In the genomic region with DNA sequence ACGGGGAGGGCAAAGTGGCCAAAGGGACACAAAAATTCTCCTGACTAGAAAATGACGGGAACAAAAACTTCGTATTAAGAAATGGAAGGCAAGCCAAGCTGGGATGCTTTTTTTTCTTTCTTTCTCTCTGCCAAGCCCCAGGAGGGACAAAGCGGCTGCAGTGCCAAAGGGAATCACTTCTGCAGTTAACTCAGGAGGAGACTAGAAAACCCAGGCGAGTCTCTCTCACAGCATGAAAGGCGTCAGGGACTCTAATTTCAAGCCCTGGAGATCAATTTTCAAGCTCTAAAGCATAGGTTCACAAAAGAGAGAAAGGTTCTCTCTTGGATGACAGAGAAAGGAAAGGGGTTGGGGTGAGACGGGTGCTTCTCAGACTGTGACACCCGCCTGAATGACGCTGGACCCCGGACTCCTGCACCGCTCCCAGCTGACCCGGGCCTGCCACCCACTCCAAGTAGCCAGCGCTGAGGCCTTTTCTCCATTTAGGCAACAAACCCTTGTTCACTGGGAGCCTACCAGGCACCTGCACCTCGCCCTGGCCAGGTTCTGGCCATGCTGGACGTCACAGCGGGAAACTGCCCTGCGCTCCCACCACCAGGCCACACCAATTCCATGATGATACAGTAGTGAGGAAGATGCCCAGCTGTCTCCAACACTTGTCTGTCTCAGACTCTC, we compare ENCODE assay signal across 20 cellular contexts. TPM values are rescaled to one million over a fixed set of nuclear protein-coding genes. Genes with fewer than 3 reads are reported as not detected.
DNase-seq lines count a peak whose midpoint lies in the region; ATAC-seq and TF ChIP-seq lines count a peak whose summit lies in the region.
"Had no signal": no experiment of that assay in that cellular context is flagged by ENCODE, and none has a peak within 500 bp of the region (broad histone marks: within the 10 kb centered on the region; RNA-seq: fewer than 3 reads in every experiment).

No MANE protein-coding gene starts in this region.

- TF ChIP-seq POLR2A in gastrocnemius medialis (IDR thresholded peaks at IDR 0.05), result no peak

- H3K4me1 ChIP-seq in gastrocnemius medialis, result no peaks in the 10 kb centered on the region
- H3K4me1 ChIP-seq: testis had no signal

- H3K4me3 Mint-ChIP-seq in activated naive CD4-positive, alpha-beta T cell treated with anti-CD3 and anti-CD28 coated beads, Interleukin-2, amount 50 U/mL, for 24 hours, result no peak overlapping the region
- H3K4me3 Mint-ChIP-seq in T-helper 17 cell, result no peak overlapping the region
- H3K4me3 Mint-ChIP-seq: activated CD8-positive, alpha-beta memory T cell treated with anti-CD3 and anti-CD28 coated beads, Interleukin-2, amount 10 ng/mL, durations not matched to agents 7 days and 5 days; activated T-helper 17 cell treated with anti-CD3 and anti-CD28 coated beads, Interleukin-2, amount 50 U/mL, for 72 hours had no signal

- no peak for TF ChIP-seq CTCF in gastrocnemius medialis (IDR thresholded peaks at IDR 0.05 in 4 of 5, conservative IDR thresholded peaks at IDR 0.05 in 1 of 5)

- no peak overlapping the region for H3K4me3 ChIP-seq in gastrocnemius medialis
- H3K4me3 ChIP-seq: A549, SJSA1, testis had no signal

- in situ Hi-C loops in gastrocnemius medialis (cut with MboI; ENCODE audit: low sequenced_read_pairs in 4 of 4), result no loop called here

- H3K9me3 Mint-ChIP-seq in activated naive CD4-positive, alpha-beta T cell treated with anti-CD3 and anti-CD28 coated beads, Interleukin-2, amount 50 U/mL, for 24 hours, result no peaks in the 10 kb centered on the region
- H3K9me3 Mint-ChIP-seq: activated T-helper 17 cell treated with anti-CD3 and anti-CD28 coated beads, Interleukin-2, amount 50 U/mL, for 72 hours had no signal

- H3K27me3 ChIP-seq in gastrocnemius medialis, result no peaks in the 10 kb centered on the region
- H3K27me3 ChIP-seq: SJSA1, testis had no signal

- no peak overlapping the region for H3K27ac ChIP-seq in gastrocnemius medialis
- H3K27ac ChIP-seq: SJSA1, testis had no signal

- H3K9me3 ChIP-seq in T-helper 17 cell (ENCODE audit: control insufficient read depth, low read length, poor library complexity, severe bottlenecking), result no peaks in the 10 kb centered on the region
- no peaks in the 10 kb centered on the region for H3K9me3 ChIP-seq in gastrocnemius medialis
- H3K9me3 ChIP-seq: A549, SJSA1, testis had no signal

- no peaks in the 10 kb centered on the region for H3K27me3 Mint-ChIP-seq in activated naive CD4-positive, alpha-beta T cell treated with anti-CD3 and anti-CD28 coated beads, Interleukin-2, amount 50 U/mL, for 24 hours
- H3K27me3 Mint-ChIP-seq in T-helper 17 cell, result peaks cover 15% of the 10 kb centered on the region
- H3K27me3 Mint-ChIP-seq: activated T-helper 17 cell treated with anti-CD3 and anti-CD28 coated beads, Interleukin-2, amount 50 U/mL, for 72 hours had no signal

- DNase-seq in activated naive CD4-positive, alpha-beta T cell (lab: John Stamatoyannopoulos, UW), result no peak
- DNase-seq in T-helper 17 cell, result no peak
- peak; percentile 42 for DNase-seq in iPS-NIHi11 (ENCODE audit: low spot score)
- DNase-seq in gastrocnemius medialis, result no peak
- no peak for DNase-seq in activated CD4-positive, alpha-beta T cell treated with anti-CD3 and anti-CD28 coated beads for 4 hours
- DNase-seq in COLO829 (ENCODE audit: low spot score), result no peak
- DNase-seq: activated CD4-positive, alpha-beta T cell treated with anti-CD3 and anti-CD28 coated beads for 1 hour; activated CD8-positive, alpha-beta memory T cell treated with anti-CD3 and anti-CD28 coated beads, Interleukin-2, amount 10 ng/mL, durations not matched to agents 7 days and 5 days; central memory CD4-positive, alpha-beta T cell; effector memory CD4-positive, alpha-beta T cell; MM.1S; NCI-H2029; NCI-H748 treated with DMSO at 0.1 percent for 48 hours; right cardiac atrium; testis had no signal

- H3K4me1 Mint-ChIP-seq in activated naive CD4-positive, alpha-beta T cell treated with anti-CD3 and anti-CD28 coated beads, Interleukin-2, amount 50 U/mL, for 24 hours, result peaks cover 8% of the 10 kb centered on the region
- peaks cover 4% of the 10 kb centered on the region for H3K4me1 Mint-ChIP-seq in T-helper 17 cell
- H3K4me1 Mint-ChIP-seq: activated T-helper 17 cell treated with anti-CD3 and anti-CD28 coated beads, Interleukin-2, amount 50 U/mL, for 72 hours had no signal

- no peaks in the 10 kb centered on the region for H3K36me3 Mint-ChIP-seq in activated naive CD4-positive, alpha-beta T cell treated with anti-CD3 and anti-CD28 coated beads, Interleukin-2, amount 50 U/mL, for 24 hours
- peaks cover 2% of the 10 kb centered on the region for H3K36me3 Mint-ChIP-seq in T-helper 17 cell (ENCODE audit: low read depth)
- H3K36me3 Mint-ChIP-seq: activated CD8-positive, alpha-beta memory T cell treated with anti-CD3 and anti-CD28 coated beads, Interleukin-2, amount 10 ng/mL, durations not matched to agents 7 days and 5 days had no signal

- H3K36me3 ChIP-seq in gastrocnemius medialis, result no peaks in the 10 kb centered on the region
- H3K36me3 ChIP-seq: SJSA1 had no signal

- peak overlapping the region; percentile 65 for H3K27ac Mint-ChIP-seq in activated naive CD4-positive, alpha-beta T cell treated with anti-CD3 and anti-CD28 coated beads, Interleukin-2, amount 50 U/mL, for 24 hours
- peak overlapping the region; percentile 21 for H3K27ac Mint-ChIP-seq in T-helper 17 cell
- H3K27ac Mint-ChIP-seq: activated CD8-positive, alpha-beta memory T cell treated with anti-CD3 and anti-CD28 coated beads, Interleukin-2, amount 10 ng/mL, durations not matched to agents 7 days and 5 days; activated T-helper 17 cell treated with anti-CD3 and anti-CD28 coated beads, Interleukin-2, amount 50 U/mL, for 72 hours had no signal

- intact Hi-C loops in gastrocnemius medialis (cut with DNase I; ENCODE audit: low total_unique reads), result no loop called here

- ATAC-seq in T-helper 17 cell, result no peak
- ATAC-seq in GM18498 (IDR thresholded peaks at IDR 0.05; ENCODE audit: unreplicated experiment), result no peak
- ATAC-seq in gastrocnemius medialis, result no peak
- ATAC-seq: activated T-helper 17 cell treated with anti-CD3 and anti-CD28 coated beads, Interleukin-2, amount 50 U/mL, for 72 hours; right cardiac atrium had no signal

RNA-seq across cellular contexts. Expression of gene KIAA1549, which starts 56.5 kb away (rescaled TPM):
- total RNA-seq in T-helper 17 cell, result under 1 TPM in 1 of 2 donors, not detected in 1; 0.21 TPM
- under 1 TPM; 0.55 to 0.87 (median 0.75) TPM for total RNA-seq in gastrocnemius medialis
